1 cellular context compared by ENCODE assay signal in genomic region chr1:68378296-68379084, GRCh38.
TF ChIP-seq lines count a peak whose summit lies in the region.

No MANE protein-coding gene starts in this region.

TF ChIP-seq in IMR-90, 13 proteins besides CTCF, POLR2A, EP300 and RAD21:
- TF ChIP-seq FOS (IDR thresholded peaks at IDR 0.05; ENCODE audit: low read depth, low read length), result 0 out of 2 replicates have a peak, but pooled peaks have one; percentile 37
- no peak for TF ChIP-seq SMC3 (IDR thresholded peaks at IDR 0.05; ENCODE audit: low read depth, low read length)
